In the genomic region with DNA sequence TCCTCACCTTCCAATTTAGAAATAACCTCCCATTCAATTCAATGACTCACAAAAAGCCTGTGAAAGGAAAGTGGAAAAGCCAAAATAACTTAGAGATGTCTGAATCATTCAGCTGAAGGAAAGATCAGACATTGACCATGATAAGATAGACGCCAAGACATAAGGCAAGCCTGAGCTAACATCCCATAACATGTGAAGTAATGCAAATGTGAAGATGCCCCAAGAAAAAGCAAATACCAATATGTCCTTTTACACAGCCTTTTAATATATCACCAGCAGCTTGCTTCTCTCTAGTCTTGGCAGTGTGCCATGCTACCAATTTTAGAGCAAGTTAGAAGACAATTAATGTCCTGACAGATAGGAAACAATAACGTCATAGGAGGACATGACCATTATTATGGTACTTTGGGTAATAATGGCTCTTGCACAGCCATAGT, we compare ENCODE assay signal across 9 cellular contexts. TPM values are rescaled to one million over a fixed set of nuclear protein-coding genes. Genes with fewer than 3 reads are reported as not detected.
DNase-seq lines count a peak whose midpoint lies in the region; ATAC-seq, FAIRE-seq and TF ChIP-seq lines count a peak whose summit lies in the region.
"Had no signal": no experiment of that assay in that cellular context is flagged by ENCODE, and none has a peak within 500 bp of the region (broad histone marks: within the 10 kb centered on the region; RNA-seq: fewer than 3 reads in every experiment).

No MANE protein-coding gene starts in this region.

- TF ChIP-seq EP300 in HepG2 (IDR thresholded peaks at IDR 0.05; ENCODE audit: low read depth in 2 of 2, low read length in 2 of 2) (no peak), HepG2 (CRISPR knock-in tag; IDR thresholded peaks at IDR 0.05; ENCODE audit: borderline replicate concordance) (no peak)

- CTCF ChIA-PET in HepG2 (lab: Yijun Ruan, JAX; ENCODE audit: low intra/inter-chr PET ratio, low total read pairs), result no interaction called here

- no TSS peak for BruUV-seq in HepG2 (replicated peaks; lab: Mats Ljungman, UMichigan)

- no peak overlapping the region for H3K27ac Mint-ChIP-seq in glutamatergic neuron (ENCODE audit: unreplicated experiment)

- TF ChIP-seq POLR2A in HepG2 (IDR thresholded peaks at IDR 0.05; ENCODE audit: insufficient read depth in 1 of 2, low read depth in 2 of 2, low read length in 2 of 2), result no peak
- TF ChIP-seq POLR2A in right lobe of liver (IDR thresholded peaks at IDR 0.05), result no peak

- WGBS in HepG2 (ENCODE audit: low lambda C conversion rate), result 92% methylated on average over 2 of the region's 2 CpGs
- WGBS in right lobe of liver (ENCODE audit: insufficient coverage, low coverage, low lambda C conversion rate, missing lambda C conversion rate), result 33% methylated on average over 2 of the region's 2 CpGs

- no peaks in the 10 kb centered on the region; a peak in 1 of 5 replicates for H3K27me3 ChIP-seq in HepG2 (ENCODE audit: control insufficient read depth in 1 of 2, insufficient read depth in 2 of 2, low read length in 2 of 2)
- H3K27me3 ChIP-seq in right lobe of liver, result no peaks in the 10 kb centered on the region

- TF ChIP-seq RAD21 in HepG2 (CRISPR knock-in tag; IDR thresholded peaks at IDR 0.05), result no peak

- peaks cover 6% of the 10 kb centered on the region for H3K9me3 Mint-ChIP-seq in glutamatergic neuron (ENCODE audit: unreplicated experiment)

- peaks cover 37% of the 10 kb centered on the region for H3K79me2 ChIP-seq in HepG2 (ENCODE audit: insufficient read depth, low read length)

- H3K36me3 Mint-ChIP-seq in glutamatergic neuron (ENCODE audit: unreplicated experiment), result no peaks in the 10 kb centered on the region

- no peaks in the 10 kb centered on the region; a peak in 1 of 5 replicates for H3K36me3 ChIP-seq in HepG2 (replicated peaks in 1 of 2; ENCODE audit: control insufficient read depth in 1 of 2, insufficient read depth in 2 of 2, low read length in 2 of 2)
- H3K36me3 ChIP-seq in right lobe of liver, result no peaks in the 10 kb centered on the region
- H3K36me3 ChIP-seq in SK-N-MC (ENCODE audit: insufficient read depth, low read length), result no peaks in the 10 kb centered on the region

- TF ChIP-seq CTCF in HepG2 (CRISPR knock-in tag; IDR thresholded peaks at IDR 0.05), result no peak
- TF ChIP-seq CTCF in right lobe of liver (IDR thresholded peaks at IDR 0.05), result no peak
- TF ChIP-seq CTCF in fibroblast of pulmonary artery (IDR thresholded peaks at IDR 0.05; ENCODE audit: low read length, missing control alignments), result no peak
- TF ChIP-seq CTCF in glutamatergic neuron (IDR thresholded peaks at IDR 0.05; ENCODE audit: partially characterized antibody, unreplicated experiment), result no peak

- H3K27ac ChIP-seq in HepG2 (ENCODE audit: extremely low read length, insufficient read depth, low read length) (peak overlapping the region; percentile 94), right lobe of liver (peak overlapping the region in 1 of 3 donors; percentile 76), SK-N-MC (peak overlapping the region; percentile 82)

- no peaks in the 10 kb centered on the region for H3K9me3 ChIP-seq in HepG2 (ENCODE audit: low read length)
- no peaks in the 10 kb centered on the region for H3K9me3 ChIP-seq in right lobe of liver
- H3K9me3 ChIP-seq in SK-N-MC (ENCODE audit: low read depth, low read length), result no peaks in the 10 kb centered on the region

- no peak overlapping the region for H3K9ac ChIP-seq in HepG2 (ENCODE audit: insufficient read depth, low read depth, low read length)
- peak overlapping the region; percentile 4 for H3K9ac ChIP-seq in SK-N-MC (ENCODE audit: insufficient read length)

- peaks cover 67% of the 10 kb centered on the region for H3K4me1 ChIP-seq in HepG2 (ENCODE audit: insufficient read depth, low read length)
- H3K4me1 ChIP-seq in right lobe of liver, result peaks cover 0 to 60% (median 12%) of the 10 kb centered on the region in 4 donors

- POLR2A ChIA-PET in HepG2 (lab: Yijun Ruan, JAX), result interaction anchor here (0.6 to 1.3 kb wide), 2 partner anchors 13 to 44 kb away, joined by 3 read pairs; no protein-coding TSS in a partner anchor

- no peak overlapping the region for H3K4me3 ChIP-seq in HepG2 (replicated peaks in 1 of 3; ENCODE audit: insufficient read depth in 1 of 3, low read depth in 2 of 3, low read length in 3 of 3)
- no peak overlapping the region for H3K4me3 ChIP-seq in right lobe of liver
- H3K4me3 ChIP-seq in SK-N-MC, result no peak overlapping the region
- H3K4me3 ChIP-seq in fibroblast of pulmonary artery (replicated peaks; ENCODE audit: low read depth, low read length), result no peak overlapping the region

- no peak for FAIRE-seq in HepG2 (lab: Jason Lieb, UNC)

- in situ Hi-C loops in HepG2 (cut with HindIII; ENCODE audit: extremely low pct_ligation_motif_present, low pct_unique_long_range_greater_than_20kb), result loop anchor here (10.0 to 25.0 kb wide), 2 partner anchors 296 to 423 kb away; a partner anchor contains a TSS

- no peak overlapping the region for H3K4me2 ChIP-seq in HepG2 (ENCODE audit: low read depth, low read length)

- ATAC-seq in HepG2 (no peak), right lobe of liver (no peak), GM21515 (IDR thresholded peaks at IDR 0.05; ENCODE audit: unreplicated experiment) (no peak)

- DNase-seq in HepG2 (ENCODE audit: low spot score) (no peak), right lobe of liver (no peak), SK-N-MC (ENCODE audit: low read depth, low spot score) (no peak), fibroblast of pulmonary artery (ENCODE audit: low read depth) (peak; percentile 84), glutamatergic neuron (no peak), GOT3 (lab: John Stamatoyannopoulos, UW) (no peak)
- no peak for DNase-seq in activated CD4-positive, CD25-positive, alpha-beta regulatory T cell treated with anti-CD3 and anti-CD28 coated beads, Interleukin-2, amount 50 U/mL, for 72 hours
- DNase-seq: kidney glomerular epithelial cell had no signal

- no peak overlapping the region for H3K4me3 Mint-ChIP-seq in glutamatergic neuron (ENCODE audit: unreplicated experiment)

- no peak overlapping the region for H2AFZ ChIP-seq in HepG2 (ENCODE audit: low read length)

- intact Hi-C loops in HepG2 (cut with micrococcal nuclease; ENCODE audit: unreplicated experiment) (no loop called here), right lobe of liver (cut with DNase I) (no loop called here)

- peaks cover 4% of the 10 kb centered on the region for H3K27me3 Mint-ChIP-seq in glutamatergic neuron (ENCODE audit: unreplicated experiment)

- peaks cover 11% of the 10 kb centered on the region for H3K4me1 Mint-ChIP-seq in glutamatergic neuron (ENCODE audit: low read depth, unreplicated experiment)

- peaks cover 3% of the 10 kb centered on the region; the same call in 1 of the 2 replicates for H4K20me1 ChIP-seq in HepG2 (ENCODE audit: insufficient read depth, low read length)

RNA-seq across cellular contexts. Expression of a gene that starts 2.4 kb away (rescaled TPM):
- total RNA-seq in HepG2 (2016; rRNA removed; fragmentation: Illumina TruSeq; extraction: Trizol) (20.3 and 27.7 TPM in 2 replicates), right lobe of liver (10 to 100 TPM; 28.3 to 48.4 (median 43.7) TPM), glutamatergic neuron (ENCODE audit: unreplicated experiment) (48.0 TPM)
- total RNA-seq in HepG2 (2016; cell fraction: cytosol; rRNA removed; fragmentation: Illumina TruSeq; extraction: Trizol; ENCODE audit: low read depth), result 5.7 and 8.8 TPM in 2 replicates
- 22.2 and 31.9 TPM in 2 replicates for total RNA-seq in HepG2 (2016; cell fraction: insoluble cytoplasmic fraction; rRNA removed; fragmentation: Illumina TruSeq; extraction: Trizol)
- total RNA-seq in HepG2 (2016; cell fraction: membrane; rRNA removed; fragmentation: Illumina TruSeq; extraction: Trizol), result 14.7 and 15.0 TPM in 2 replicates
- total RNA-seq in HepG2 (2016; cell fraction: nucleus; rRNA removed; fragmentation: Illumina TruSeq; extraction: Trizol), result 34.7 and 36.8 TPM in 2 replicates
- 71.1 and 77.1 TPM in 2 replicates for polyA plus RNA-seq in HepG2 (2011; rRNA removed)
- polyA plus RNA-seq in HepG2 (2011; cell fraction: cytosol; rRNA removed), result 46.5 and 51.7 TPM in 2 replicates
- polyA plus RNA-seq in HepG2 (2011; cell fraction: nucleus; rRNA removed), result 87.4 and 94.3 TPM in 2 replicates
- polyA plus RNA-seq in HepG2 (2012), result 32.2 and 36.9 TPM in 2 replicates
- 2.7 and 3.2 TPM in 2 replicates for polyA plus RNA-seq in HepG2 (2016; cell fraction: cytosol; fragmentation: Illumina TruSeq; extraction: Trizol; ENCODE audit: low read depth)
- polyA plus RNA-seq in HepG2 (2016; cell fraction: insoluble cytoplasmic fraction; fragmentation: Illumina TruSeq; extraction: Trizol; ENCODE audit: low read depth), result 41.7 and 43.4 TPM in 2 replicates
- 9.9 and 10.5 TPM in 2 replicates for polyA plus RNA-seq in HepG2 (2016; cell fraction: membrane; fragmentation: Illumina TruSeq; extraction: Trizol; ENCODE audit: low read depth)
- polyA plus RNA-seq in HepG2 (2016; cell fraction: nucleus; fragmentation: Illumina TruSeq; extraction: Trizol; ENCODE audit: insufficient read depth, low read depth), result 52.2 and 60.2 TPM in 2 replicates
- polyA minus RNA-seq in HepG2 (2011; rRNA and poly(A)+ RNA removed; ENCODE audit: low replicate concordance), result 149 and 174 TPM in 2 replicates
- polyA minus RNA-seq in HepG2 (2011; cell fraction: cytosol; rRNA and poly(A)+ RNA removed), result 41.3 and 51.9 TPM in 2 replicates
- polyA minus RNA-seq in HepG2 (2011; cell fraction: nucleus; rRNA and poly(A)+ RNA removed), result 101 and 107 TPM in 2 replicates

RNA-seq across cellular contexts. Expression of a gene that starts 30.0 kb away (rescaled TPM):
- total RNA-seq in HepG2 (2016; rRNA removed; fragmentation: Illumina TruSeq; extraction: Trizol) (15.0 and 15.9 TPM in 2 replicates), right lobe of liver (10 to 100 TPM in 2 of 6 experiments, 1 to 10 TPM in 4; 4.7 to 12.4 (median 5.7) TPM), glutamatergic neuron (ENCODE audit: unreplicated experiment) (13.6 TPM)
- total RNA-seq in HepG2 (2016; cell fraction: cytosol; rRNA removed; fragmentation: Illumina TruSeq; extraction: Trizol; ENCODE audit: low read depth), result 1.1 and 1.4 TPM in 2 replicates
- total RNA-seq in HepG2 (2016; cell fraction: insoluble cytoplasmic fraction; rRNA removed; fragmentation: Illumina TruSeq; extraction: Trizol), result 14.6 and 15.0 TPM in 2 replicates
- total RNA-seq in HepG2 (2016; cell fraction: membrane; rRNA removed; fragmentation: Illumina TruSeq; extraction: Trizol), result 4.5 and 4.9 TPM in 2 replicates
- 6.9 and 8.2 TPM in 2 replicates for total RNA-seq in HepG2 (2016; cell fraction: nucleus; rRNA removed; fragmentation: Illumina TruSeq; extraction: Trizol)
- 4.5 and 6.4 TPM in 2 replicates for polyA plus RNA-seq in HepG2 (2011; rRNA removed)
- polyA plus RNA-seq in HepG2 (2011; cell fraction: cytosol; rRNA removed), result 5.1 and 5.6 TPM in 2 replicates
- 6.1 and 6.4 TPM in 2 replicates for polyA plus RNA-seq in HepG2 (2011; cell fraction: nucleus; rRNA removed)
- 3.6 and 4.5 TPM in 2 replicates for polyA plus RNA-seq in HepG2 (2012)
- polyA plus RNA-seq in HepG2 (2016; cell fraction: cytosol; fragmentation: Illumina TruSeq; extraction: Trizol; ENCODE audit: low read depth), result 0.70 and 0.74 TPM in 2 replicates
- 14.9 and 15.5 TPM in 2 replicates for polyA plus RNA-seq in HepG2 (2016; cell fraction: insoluble cytoplasmic fraction; fragmentation: Illumina TruSeq; extraction: Trizol; ENCODE audit: low read depth)
- 1.9 and 2.0 TPM in 2 replicates for polyA plus RNA-seq in HepG2 (2016; cell fraction: membrane; fragmentation: Illumina TruSeq; extraction: Trizol; ENCODE audit: low read depth)
- 8.8 and 10.1 TPM in 2 replicates for polyA plus RNA-seq in HepG2 (2016; cell fraction: nucleus; fragmentation: Illumina TruSeq; extraction: Trizol; ENCODE audit: insufficient read depth, low read depth)
- 12.5 and 31.8 TPM in 2 replicates for polyA minus RNA-seq in HepG2 (2011; rRNA and poly(A)+ RNA removed; ENCODE audit: low replicate concordance)
- 5.6 and 5.8 TPM in 2 replicates for polyA minus RNA-seq in HepG2 (2011; cell fraction: cytosol; rRNA and poly(A)+ RNA removed)
- polyA minus RNA-seq in HepG2 (2011; cell fraction: nucleus; rRNA and poly(A)+ RNA removed), result 10.3 and 10.8 TPM in 2 replicates
